8 cellular contexts compared by ENCODE assay signal in the genomic region with DNA sequence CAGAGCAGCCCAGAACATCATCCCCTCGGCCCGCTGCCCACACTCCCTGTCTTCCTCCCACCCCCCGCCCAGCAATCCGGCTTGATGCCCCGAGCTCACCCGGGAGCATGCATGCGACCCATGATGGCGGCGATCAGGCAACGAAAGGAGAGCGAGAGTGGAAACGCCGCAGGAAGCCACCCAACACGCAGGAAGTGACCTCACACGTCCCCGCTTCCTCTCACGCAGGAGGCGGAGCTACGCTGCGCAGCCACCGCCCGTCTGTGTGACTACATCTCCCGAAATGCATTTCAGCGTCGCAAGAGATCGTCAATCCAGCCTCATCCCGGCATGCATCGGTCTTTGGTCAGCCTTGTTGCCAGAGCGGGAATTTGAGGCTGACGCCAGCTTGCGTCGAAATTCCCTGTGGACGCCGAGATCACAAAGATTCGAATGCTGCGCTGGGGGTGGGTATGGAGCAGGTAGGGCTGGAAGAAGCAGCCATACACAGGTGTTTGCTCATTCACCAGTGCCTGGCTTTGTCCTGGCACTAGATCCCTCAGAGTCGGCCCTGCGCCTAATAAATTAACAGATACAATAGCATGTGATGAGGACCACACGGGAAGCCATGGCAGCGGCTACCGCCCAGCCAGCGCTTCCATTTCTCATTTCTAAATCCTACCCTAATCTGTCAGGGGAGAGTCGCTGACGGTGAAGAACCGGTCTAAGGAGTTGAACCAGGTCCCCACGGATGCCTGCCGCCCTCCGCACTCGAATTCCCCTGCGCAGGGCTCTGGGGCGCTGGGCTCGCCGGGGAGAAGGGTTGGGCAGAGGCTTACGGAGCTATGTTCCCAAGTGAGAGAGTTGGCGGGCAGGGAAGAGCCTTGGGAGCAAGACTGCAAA. TPM values are rescaled to one million over a fixed set of nuclear protein-coding genes. Genes with fewer than 3 reads are reported as not detected.
A peak's percentile ranks its signal among the peaks of the same experiment; 100 is the strongest.
DNase-seq lines count a peak whose midpoint lies in the region; ATAC-seq and TF ChIP-seq lines count a peak whose summit lies in the region.

A gene (minus strand): TSS at position 148 of the 882 bp plus-strand sequence. CDS start 26 bp downstream, at position 122.

- no peak for TF ChIP-seq CTCF in AG04450 (IDR thresholded peaks at IDR 0.05; ENCODE audit: low read depth, low read length)
- no peak for TF ChIP-seq CTCF in WTC11 (IDR thresholded peaks at IDR 0.05)
- no peak for TF ChIP-seq CTCF in cardiac fibroblast (IDR thresholded peaks at IDR 0.05; ENCODE audit: low read depth, low read length)

- peaks cover 3% of the 10 kb centered on the region; the same call in 1 of the 2 replicates for H3K9me3 ChIP-seq in AG04450 (ENCODE audit: control insufficient read depth, insufficient read depth, low read length)

- H3K9me3 Mint-ChIP-seq in WTC11 (no peaks in the 10 kb centered on the region), immature natural killer cell (no peaks in the 10 kb centered on the region)

- CTCF ChIA-PET in AG04450 (lab: Charles Lee) = interaction anchor here (0.7 to 1.2 kb wide), 4 partner anchors 15 to 1993 kb away, joined by 3 to 5 read pairs (median 3); no protein-coding TSS in a partner anchor
- CTCF ChIA-PET in WTC11 (lab: Charles Lee) = interaction anchor here (0.6 to 1.7 kb wide), 9 partner anchors 14 to 291 kb away, joined by 3 to 7 read pairs (median 3); a partner anchor contains a TSS

- peak within 1 kb of the TSS; percentile 99 for H3K4me3 Mint-ChIP-seq in WTC11
- H3K4me3 Mint-ChIP-seq in immature natural killer cell = peak within 1 kb of the TSS; percentile 91 to 99 (median 99)

- POLR2A ChIA-PET in AG04450 (lab: Yijun Ruan, JAX) (interaction anchor here (0.5 to 1.9 kb wide), 15 partner anchors 10 to 1244 kb away, joined by 3 to 31 read pairs (median 4); a partner anchor contains a TSS), WTC11 (lab: Charles Lee) (interaction anchor here (0.6 to 1.6 kb wide), 20 partner anchors 10 to 1030 kb away, joined by 3 to 10 read pairs (median 3); a partner anchor contains a TSS)

- peak within 1 kb of the TSS; percentile 99 for H3K4me3 ChIP-seq in AG04450 (ENCODE audit: low read depth, low read length)
- peak within 1 kb of the TSS; percentile 94 to 98 for H3K4me3 ChIP-seq in cardiac fibroblast (replicated peaks in 1 of 2; ENCODE audit: low read depth in 2 of 2, low read length in 2 of 2)

- H3K4me1 Mint-ChIP-seq in WTC11 (peaks cover 24% of the 10 kb centered on the region), immature natural killer cell (peaks cover 42 to 51% of the 10 kb centered on the region in 2 donors)

- ATAC-seq in GM18909 (IDR thresholded peaks at IDR 0.05; ENCODE audit: poor library complexity, unreplicated experiment) (peak; percentile 96), HG03175 (IDR thresholded peaks at IDR 0.05; ENCODE audit: unreplicated experiment) (peak; percentile 98), WTC11 (peak; percentile 95)

- H3K27me3 Mint-ChIP-seq in WTC11 (ENCODE audit: low read depth) (no peaks in the 10 kb centered on the region), immature natural killer cell (ENCODE audit: low read depth in 3 of 3) (peaks cover 2 to 5% (median 5%) of the 10 kb centered on the region in 3 donors)

- no peaks in the 10 kb centered on the region for H3K27me3 ChIP-seq in AG04450 (ENCODE audit: control insufficient read depth, insufficient read depth, low read length)

- peaks cover 37% of the 10 kb centered on the region for H3K36me3 Mint-ChIP-seq in WTC11
- peaks cover 10 to 21% (median 19%) of the 10 kb centered on the region in 3 donors for H3K36me3 Mint-ChIP-seq in immature natural killer cell

- peak; percentile 94 for DNase-seq in AG04450 (ENCODE audit: low read depth, low spot score)
- peak; percentile 99 for DNase-seq in NCI-H226
- DNase-seq in WTC11 (ENCODE audit: low spot score) = peak; percentile 96
- DNase-seq in cardiac fibroblast (ENCODE audit: low read depth in 2 of 2) = peak; percentile 99
- DNase-seq in immature natural killer cell = peak; percentile 91 to 93 (median 93)
- peak; percentile 97 for DNase-seq in smooth muscle cell of the brain vasculature (ENCODE audit: low read depth, low spot score)

- H3K27ac Mint-ChIP-seq in WTC11 (peak within 1 kb of the TSS; percentile 96), immature natural killer cell (peak within 1 kb of the TSS; percentile 93 to 99 (median 96))

- peak within 1 kb of the TSS; percentile 86 for H3K27ac ChIP-seq in AG04450 (ENCODE audit: low read depth, low read length)

TF ChIP-seq in WTC11, 78 proteins besides CTCF, POLR2A, EP300 and RAD21 (continues in another document):
- TF ChIP-seq ZNF219 (CRISPR knock-in tag; IDR thresholded peaks at IDR 0.05; ENCODE audit: borderline replicate concordance) (0 out of 2 replicates have a peak, but pooled peaks have one; percentile 66), FOXK1 (CRISPR knock-in tag; IDR thresholded peaks at IDR 0.05) (peak; percentile 98), NR2C2 (CRISPR knock-in tag; IDR thresholded peaks at IDR 0.05) (no peak), NFATC4 (CRISPR knock-in tag; IDR thresholded peaks at IDR 0.05) (no peak), CBFB (CRISPR knock-in tag; IDR thresholded peaks at IDR 0.05; ENCODE audit: low read depth) (no peak), MYBL2 (CRISPR knock-in tag; IDR thresholded peaks at IDR 0.05) (peak; percentile 67; the same call in 1 of the 2 replicates), RORB (CRISPR knock-in tag; IDR thresholded peaks at IDR 0.05) (no peak), HMGA2 (CRISPR knock-in tag; IDR thresholded peaks at IDR 0.05) (no peak), NFYB (CRISPR knock-in tag; conservative IDR thresholded peaks at IDR 0.05; ENCODE audit: low read depth) (no peak), GTF2I (CRISPR knock-in tag; conservative IDR thresholded peaks at IDR 0.05) (no peak), ZNF416 (CRISPR knock-in tag; IDR thresholded peaks at IDR 0.05) (no peak)
- TF ChIP-seq, protein P1, sequence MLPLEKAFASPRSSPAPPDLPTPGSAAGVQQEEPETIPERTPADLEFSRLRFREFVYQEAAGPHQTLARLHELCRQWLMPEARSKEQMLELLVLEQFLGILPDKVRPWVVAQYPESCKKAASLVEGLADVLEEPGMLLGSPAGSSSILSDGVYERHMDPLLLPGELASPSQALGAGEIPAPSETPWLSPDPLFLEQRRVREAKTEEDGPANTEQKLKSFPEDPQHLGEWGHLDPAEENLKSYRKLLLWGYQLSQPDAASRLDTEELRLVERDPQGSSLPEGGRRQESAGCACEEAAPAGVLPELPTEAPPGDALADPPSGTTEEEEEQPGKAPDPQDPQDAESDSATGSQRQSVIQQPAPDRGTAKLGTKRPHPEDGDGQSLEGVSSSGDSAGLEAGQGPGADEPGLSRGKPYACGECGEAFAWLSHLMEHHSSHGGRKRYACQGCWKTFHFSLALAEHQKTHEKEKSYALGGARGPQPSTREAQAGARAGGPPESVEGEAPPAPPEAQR (CRISPR knock-in tag; IDR thresholded peaks at IDR 0.05) = no peak
- TF ChIP-seq, protein P2, sequence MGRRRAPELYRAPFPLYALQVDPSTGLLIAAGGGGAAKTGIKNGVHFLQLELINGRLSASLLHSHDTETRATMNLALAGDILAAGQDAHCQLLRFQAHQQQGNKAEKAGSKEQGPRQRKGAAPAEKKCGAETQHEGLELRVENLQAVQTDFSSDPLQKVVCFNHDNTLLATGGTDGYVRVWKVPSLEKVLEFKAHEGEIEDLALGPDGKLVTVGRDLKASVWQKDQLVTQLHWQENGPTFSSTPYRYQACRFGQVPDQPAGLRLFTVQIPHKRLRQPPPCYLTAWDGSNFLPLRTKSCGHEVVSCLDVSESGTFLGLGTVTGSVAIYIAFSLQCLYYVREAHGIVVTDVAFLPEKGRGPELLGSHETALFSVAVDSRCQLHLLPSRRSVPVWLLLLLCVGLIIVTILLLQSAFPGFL (CRISPR knock-in tag; IDR thresholded peaks at IDR 0.05; ENCODE audit: borderline replicate concordance) = no peak
- TF ChIP-seq, protein P3, sequence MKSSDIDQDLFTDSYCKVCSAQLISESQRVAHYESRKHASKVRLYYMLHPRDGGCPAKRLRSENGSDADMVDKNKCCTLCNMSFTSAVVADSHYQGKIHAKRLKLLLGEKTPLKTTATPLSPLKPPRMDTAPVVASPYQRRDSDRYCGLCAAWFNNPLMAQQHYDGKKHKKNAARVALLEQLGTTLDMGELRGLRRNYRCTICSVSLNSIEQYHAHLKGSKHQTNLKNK (CRISPR knock-in tag; IDR thresholded peaks at IDR 0.05) = no peak
- TF ChIP-seq, protein P4, sequence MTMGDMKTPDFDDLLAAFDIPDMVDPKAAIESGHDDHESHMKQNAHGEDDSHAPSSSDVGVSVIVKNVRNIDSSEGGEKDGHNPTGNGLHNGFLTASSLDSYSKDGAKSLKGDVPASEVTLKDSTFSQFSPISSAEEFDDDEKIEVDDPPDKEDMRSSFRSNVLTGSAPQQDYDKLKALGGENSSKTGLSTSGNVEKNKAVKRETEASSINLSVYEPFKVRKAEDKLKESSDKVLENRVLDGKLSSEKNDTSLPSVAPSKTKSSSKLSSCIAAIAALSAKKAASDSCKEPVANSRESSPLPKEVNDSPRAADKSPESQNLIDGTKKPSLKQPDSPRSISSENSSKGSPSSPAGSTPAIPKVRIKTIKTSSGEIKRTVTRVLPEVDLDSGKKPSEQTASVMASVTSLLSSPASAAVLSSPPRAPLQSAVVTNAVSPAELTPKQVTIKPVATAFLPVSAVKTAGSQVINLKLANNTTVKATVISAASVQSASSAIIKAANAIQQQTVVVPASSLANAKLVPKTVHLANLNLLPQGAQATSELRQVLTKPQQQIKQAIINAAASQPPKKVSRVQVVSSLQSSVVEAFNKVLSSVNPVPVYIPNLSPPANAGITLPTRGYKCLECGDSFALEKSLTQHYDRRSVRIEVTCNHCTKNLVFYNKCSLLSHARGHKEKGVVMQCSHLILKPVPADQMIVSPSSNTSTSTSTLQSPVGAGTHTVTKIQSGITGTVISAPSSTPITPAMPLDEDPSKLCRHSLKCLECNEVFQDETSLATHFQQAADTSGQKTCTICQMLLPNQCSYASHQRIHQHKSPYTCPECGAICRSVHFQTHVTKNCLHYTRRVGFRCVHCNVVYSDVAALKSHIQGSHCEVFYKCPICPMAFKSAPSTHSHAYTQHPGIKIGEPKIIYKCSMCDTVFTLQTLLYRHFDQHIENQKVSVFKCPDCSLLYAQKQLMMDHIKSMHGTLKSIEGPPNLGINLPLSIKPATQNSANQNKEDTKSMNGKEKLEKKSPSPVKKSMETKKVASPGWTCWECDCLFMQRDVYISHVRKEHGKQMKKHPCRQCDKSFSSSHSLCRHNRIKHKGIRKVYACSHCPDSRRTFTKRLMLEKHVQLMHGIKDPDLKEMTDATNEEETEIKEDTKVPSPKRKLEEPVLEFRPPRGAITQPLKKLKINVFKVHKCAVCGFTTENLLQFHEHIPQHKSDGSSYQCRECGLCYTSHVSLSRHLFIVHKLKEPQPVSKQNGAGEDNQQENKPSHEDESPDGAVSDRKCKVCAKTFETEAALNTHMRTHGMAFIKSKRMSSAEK (CRISPR knock-in tag; IDR thresholded peaks at IDR 0.05; ENCODE audit: borderline replicate concordance) = 0 out of 2 replicates have a peak, but pooled peaks have one; percentile 59

RNA-seq across cellular contexts. Expression of the gene that starts here (rescaled TPM):
- 919 and 986 TPM in 2 replicates for polyA plus RNA-seq in AG04450 (2011; rRNA removed)
- polyA minus RNA-seq in AG04450 (2011; rRNA and poly(A)+ RNA removed) = 340 and 397 TPM in 2 replicates
- total RNA-seq in WTC11 (2021) = 1,191 to 1,268 TPM (median 1,200 TPM) in 3 replicates
- polyA plus RNA-seq in immature natural killer cell = 1,000 to 10,000 TPM in 1 of 3 donors, 100 to 1,000 TPM in 2; 720 to 1,050 (median 777) TPM

Comparison
In these comparisons a context has a peak if more than half of its experiments do, and no peak if none do; other contexts are left out.
1. Peak in every context shown above with its lines: DNase-seq, ATAC-seq, H3K4me3 ChIP-seq and H3K27ac ChIP-seq.